In the genomic region with DNA sequence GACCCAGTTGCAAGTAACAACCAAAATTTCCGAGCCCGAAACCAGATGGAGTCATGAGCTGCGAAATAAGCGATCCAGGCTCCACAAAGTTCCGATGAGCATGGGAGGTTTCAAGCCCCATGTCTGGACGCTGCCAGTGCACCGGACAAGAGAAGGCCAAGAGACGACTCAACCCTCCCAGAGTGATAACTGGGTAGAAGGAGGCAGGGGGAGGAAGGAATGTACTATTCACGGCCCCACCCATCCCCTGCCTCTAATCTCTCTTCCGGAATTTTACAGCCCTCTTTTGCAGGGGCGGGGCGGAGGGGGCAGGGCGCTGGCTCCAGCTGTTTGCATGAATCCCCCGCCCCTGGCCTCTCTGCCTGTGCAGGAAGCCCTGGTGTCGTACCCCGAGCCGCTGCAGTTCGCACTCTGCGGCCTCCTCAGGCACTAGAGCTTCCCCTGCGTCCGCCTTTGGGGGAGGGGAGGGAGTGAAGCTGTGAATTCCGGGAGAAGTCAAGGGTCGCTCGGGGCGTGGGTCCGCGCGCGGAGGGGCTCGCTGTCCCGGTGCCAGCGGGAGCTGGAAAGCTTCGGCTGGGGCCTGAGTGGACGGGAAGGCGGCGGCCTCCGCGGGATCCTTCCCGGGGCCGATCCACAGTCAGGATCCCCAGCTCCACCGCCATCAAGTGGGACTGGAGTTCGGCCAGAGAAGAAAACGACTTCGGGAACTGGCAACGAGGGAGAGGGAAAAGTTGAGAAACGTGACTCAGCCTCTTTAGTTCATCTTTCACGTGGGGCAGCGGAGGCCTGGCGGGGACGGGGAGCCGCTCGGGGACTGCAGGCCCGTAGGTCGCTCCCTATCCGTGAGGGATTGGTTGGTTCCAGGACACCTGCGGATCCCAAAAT, we compare ENCODE assay signal across 1 cellular context.
TF ChIP-seq lines count a peak whose summit lies in the region.

No MANE protein-coding gene starts in this region.

TF ChIP-seq in HEK293, 187 proteins besides CTCF, POLR2A, EP300 and RAD21 (continued from another document and continues in another):
- TF ChIP-seq, protein P1, sequence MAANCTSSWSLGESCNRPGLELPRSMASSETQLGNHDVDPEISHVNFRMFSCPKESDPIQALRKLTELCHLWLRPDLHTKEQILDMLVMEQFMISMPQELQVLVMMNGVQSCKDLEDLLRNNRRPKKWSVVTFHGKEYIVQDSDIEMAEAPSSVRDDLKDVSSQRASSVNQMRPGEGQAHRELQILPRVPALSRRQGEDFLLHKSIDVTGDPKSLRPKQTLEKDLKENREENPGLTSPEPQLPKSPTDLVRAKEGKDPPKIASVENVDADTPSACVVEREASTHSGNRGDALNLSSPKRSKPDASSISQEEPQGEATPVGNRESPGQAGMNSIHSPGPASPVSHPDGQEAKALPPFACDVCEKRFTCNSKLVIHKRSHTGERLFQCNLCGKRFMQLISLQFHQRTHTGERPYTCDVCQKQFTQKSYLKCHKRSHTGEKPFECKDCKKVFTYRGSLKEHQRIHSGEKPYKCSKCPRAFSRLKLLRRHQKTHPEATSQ (tag by site-specific recombination; IDR thresholded peaks at IDR 0.05), result no peak; the same call in 1 of the 2 replicates
- no peak for TF ChIP-seq ZNF10 (tag by site-specific recombination; IDR thresholded peaks at IDR 0.05)
- TF ChIP-seq MEIS1 (CRISPR knock-in tag; IDR thresholded peaks at IDR 0.05; ENCODE audit: borderline replicate concordance), result no peak
- peak; percentile 98 for TF ChIP-seq KLF1 (tag by site-specific recombination; IDR thresholded peaks at IDR 0.05)
- no peak for TF ChIP-seq ZNF175 (tag by site-specific recombination; IDR thresholded peaks at IDR 0.05)
- TF ChIP-seq BCL11A (tag by site-specific recombination; IDR thresholded peaks at IDR 0.05; ENCODE audit: low read depth), result peak; percentile 69; the same call in 1 of the 2 replicates
- TF ChIP-seq KLF7 (tag by site-specific recombination; IDR thresholded peaks at IDR 0.05; ENCODE audit: borderline replicate concordance), result peak; percentile 97
- TF ChIP-seq ZNF473 (tag by site-specific recombination; IDR thresholded peaks at IDR 0.05), result no peak
- TF ChIP-seq, protein P2, sequence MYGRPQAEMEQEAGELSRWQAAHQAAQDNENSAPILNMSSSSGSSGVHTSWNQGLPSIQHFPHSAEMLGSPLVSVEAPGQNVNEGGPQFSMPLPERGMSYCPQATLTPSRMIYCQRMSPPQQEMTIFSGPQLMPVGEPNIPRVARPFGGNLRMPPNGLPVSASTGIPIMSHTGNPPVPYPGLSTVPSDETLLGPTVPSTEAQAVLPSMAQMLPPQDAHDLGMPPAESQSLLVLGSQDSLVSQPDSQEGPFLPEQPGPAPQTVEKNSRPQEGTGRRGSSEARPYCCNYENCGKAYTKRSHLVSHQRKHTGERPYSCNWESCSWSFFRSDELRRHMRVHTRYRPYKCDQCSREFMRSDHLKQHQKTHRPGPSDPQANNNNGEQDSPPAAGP (tag by site-specific recombination; IDR thresholded peaks at IDR 0.05), result peak; percentile 87
- no peak for TF ChIP-seq GLI2 (tag by site-specific recombination; IDR thresholded peaks at IDR 0.05; ENCODE audit: borderline replicate concordance, low read depth)
- TF ChIP-seq, protein P3, sequence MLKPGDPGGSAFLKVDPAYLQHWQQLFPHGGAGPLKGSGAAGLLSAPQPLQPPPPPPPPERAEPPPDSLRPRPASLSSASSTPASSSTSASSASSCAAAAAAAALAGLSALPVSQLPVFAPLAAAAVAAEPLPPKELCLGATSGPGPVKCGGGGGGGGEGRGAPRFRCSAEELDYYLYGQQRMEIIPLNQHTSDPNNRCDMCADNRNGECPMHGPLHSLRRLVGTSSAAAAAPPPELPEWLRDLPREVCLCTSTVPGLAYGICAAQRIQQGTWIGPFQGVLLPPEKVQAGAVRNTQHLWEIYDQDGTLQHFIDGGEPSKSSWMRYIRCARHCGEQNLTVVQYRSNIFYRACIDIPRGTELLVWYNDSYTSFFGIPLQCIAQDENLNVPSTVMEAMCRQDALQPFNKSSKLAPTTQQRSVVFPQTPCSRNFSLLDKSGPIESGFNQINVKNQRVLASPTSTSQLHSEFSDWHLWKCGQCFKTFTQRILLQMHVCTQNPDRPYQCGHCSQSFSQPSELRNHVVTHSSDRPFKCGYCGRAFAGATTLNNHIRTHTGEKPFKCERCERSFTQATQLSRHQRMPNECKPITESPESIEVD (tag by site-specific recombination; IDR thresholded peaks at IDR 0.05), result peak; percentile 19; the same call in 1 of the 2 replicates
- TF ChIP-seq, protein P4, sequence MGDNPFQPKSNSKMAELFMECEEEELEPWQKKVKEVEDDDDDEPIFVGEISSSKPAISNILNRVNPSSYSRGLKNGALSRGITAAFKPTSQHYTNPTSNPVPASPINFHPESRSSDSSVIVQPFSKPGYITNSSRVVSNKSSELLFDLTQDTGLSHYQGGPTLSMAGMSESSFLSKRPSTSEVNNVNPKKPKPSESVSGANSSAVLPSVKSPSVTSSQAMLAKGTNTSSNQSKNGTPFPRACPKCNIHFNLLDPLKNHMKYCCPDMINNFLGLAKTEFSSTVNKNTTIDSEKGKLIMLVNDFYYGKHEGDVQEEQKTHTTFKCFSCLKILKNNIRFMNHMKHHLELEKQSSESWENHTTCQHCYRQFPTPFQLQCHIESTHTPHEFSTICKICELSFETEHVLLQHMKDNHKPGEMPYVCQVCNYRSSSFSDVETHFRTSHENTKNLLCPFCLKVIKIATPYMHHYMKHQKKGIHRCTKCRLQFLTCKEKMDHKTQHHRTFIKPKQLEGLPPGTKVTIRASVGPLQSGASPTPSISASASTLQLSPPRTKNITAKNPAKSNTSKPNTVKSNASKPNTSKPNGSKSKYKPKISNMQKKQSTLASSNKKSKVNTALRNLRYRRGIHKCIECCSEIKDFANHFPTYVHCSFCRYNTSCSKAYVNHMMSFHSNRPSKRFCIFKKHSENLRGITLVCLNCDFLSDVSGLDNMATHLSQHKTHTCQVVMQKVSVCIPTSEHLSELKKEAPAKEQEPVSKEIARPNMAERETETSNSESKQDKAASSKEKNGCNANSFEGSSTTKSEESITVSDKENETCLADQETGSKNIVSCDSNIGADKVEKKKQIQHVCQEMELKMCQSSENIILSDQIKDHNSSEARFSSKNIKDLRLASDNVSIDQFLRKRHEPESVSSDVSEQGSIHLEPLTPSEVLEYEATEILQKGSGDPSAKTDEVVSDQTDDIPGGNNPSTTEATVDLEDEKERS (tag by site-specific recombination; IDR thresholded peaks at IDR 0.05), result no peak
- TF ChIP-seq ZNF596 (tag by site-specific recombination; IDR thresholded peaks at IDR 0.05), result peak; percentile 37; the same call in 1 of the 2 replicates
- 0 out of 2 replicates have a peak, but pooled peaks have one; percentile 30 for TF ChIP-seq ZNF184 (tag by site-specific recombination; IDR thresholded peaks at IDR 0.05)
- TF ChIP-seq, protein P5, sequence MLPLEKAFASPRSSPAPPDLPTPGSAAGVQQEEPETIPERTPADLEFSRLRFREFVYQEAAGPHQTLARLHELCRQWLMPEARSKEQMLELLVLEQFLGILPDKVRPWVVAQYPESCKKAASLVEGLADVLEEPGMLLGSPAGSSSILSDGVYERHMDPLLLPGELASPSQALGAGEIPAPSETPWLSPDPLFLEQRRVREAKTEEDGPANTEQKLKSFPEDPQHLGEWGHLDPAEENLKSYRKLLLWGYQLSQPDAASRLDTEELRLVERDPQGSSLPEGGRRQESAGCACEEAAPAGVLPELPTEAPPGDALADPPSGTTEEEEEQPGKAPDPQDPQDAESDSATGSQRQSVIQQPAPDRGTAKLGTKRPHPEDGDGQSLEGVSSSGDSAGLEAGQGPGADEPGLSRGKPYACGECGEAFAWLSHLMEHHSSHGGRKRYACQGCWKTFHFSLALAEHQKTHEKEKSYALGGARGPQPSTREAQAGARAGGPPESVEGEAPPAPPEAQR (tag by site-specific recombination; IDR thresholded peaks at IDR 0.05), result no peak
- TF ChIP-seq ZNF600 (tag by site-specific recombination; IDR thresholded peaks at IDR 0.05), result peak; percentile 91
- TF ChIP-seq, protein P6, sequence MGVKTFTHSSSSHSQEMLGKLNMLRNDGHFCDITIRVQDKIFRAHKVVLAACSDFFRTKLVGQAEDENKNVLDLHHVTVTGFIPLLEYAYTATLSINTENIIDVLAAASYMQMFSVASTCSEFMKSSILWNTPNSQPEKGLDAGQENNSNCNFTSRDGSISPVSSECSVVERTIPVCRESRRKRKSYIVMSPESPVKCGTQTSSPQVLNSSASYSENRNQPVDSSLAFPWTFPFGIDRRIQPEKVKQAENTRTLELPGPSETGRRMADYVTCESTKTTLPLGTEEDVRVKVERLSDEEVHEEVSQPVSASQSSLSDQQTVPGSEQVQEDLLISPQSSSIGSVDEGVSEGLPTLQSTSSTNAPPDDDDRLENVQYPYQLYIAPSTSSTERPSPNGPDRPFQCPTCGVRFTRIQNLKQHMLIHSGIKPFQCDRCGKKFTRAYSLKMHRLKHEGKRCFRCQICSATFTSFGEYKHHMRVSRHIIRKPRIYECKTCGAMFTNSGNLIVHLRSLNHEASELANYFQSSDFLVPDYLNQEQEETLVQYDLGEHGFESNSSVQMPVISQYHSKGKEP (tag by site-specific recombination; IDR thresholded peaks at IDR 0.05), result peak; percentile 95
- peak; percentile 84 for TF ChIP-seq ZNF2 (tag by site-specific recombination; IDR thresholded peaks at IDR 0.05)
- peak; percentile 99 for TF ChIP-seq ZBTB17 (tag by site-specific recombination; IDR thresholded peaks at IDR 0.05)
- no peak for TF ChIP-seq ZNF354C (tag by site-specific recombination; IDR thresholded peaks at IDR 0.05; ENCODE audit: borderline replicate concordance, low read depth)
- no peak; the same call in 1 of the 2 replicates for TF ChIP-seq ZNF707 (tag by site-specific recombination; IDR thresholded peaks at IDR 0.05)
- TF ChIP-seq, protein P7, sequence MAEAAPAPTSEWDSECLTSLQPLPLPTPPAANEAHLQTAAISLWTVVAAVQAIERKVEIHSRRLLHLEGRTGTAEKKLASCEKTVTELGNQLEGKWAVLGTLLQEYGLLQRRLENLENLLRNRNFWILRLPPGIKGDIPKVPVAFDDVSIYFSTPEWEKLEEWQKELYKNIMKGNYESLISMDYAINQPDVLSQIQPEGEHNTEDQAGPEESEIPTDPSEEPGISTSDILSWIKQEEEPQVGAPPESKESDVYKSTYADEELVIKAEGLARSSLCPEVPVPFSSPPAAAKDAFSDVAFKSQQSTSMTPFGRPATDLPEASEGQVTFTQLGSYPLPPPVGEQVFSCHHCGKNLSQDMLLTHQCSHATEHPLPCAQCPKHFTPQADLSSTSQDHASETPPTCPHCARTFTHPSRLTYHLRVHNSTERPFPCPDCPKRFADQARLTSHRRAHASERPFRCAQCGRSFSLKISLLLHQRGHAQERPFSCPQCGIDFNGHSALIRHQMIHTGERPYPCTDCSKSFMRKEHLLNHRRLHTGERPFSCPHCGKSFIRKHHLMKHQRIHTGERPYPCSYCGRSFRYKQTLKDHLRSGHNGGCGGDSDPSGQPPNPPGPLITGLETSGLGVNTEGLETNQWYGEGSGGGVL (tag by site-specific recombination; IDR thresholded peaks at IDR 0.05), result peak; percentile 87
- TF ChIP-seq, protein P8, sequence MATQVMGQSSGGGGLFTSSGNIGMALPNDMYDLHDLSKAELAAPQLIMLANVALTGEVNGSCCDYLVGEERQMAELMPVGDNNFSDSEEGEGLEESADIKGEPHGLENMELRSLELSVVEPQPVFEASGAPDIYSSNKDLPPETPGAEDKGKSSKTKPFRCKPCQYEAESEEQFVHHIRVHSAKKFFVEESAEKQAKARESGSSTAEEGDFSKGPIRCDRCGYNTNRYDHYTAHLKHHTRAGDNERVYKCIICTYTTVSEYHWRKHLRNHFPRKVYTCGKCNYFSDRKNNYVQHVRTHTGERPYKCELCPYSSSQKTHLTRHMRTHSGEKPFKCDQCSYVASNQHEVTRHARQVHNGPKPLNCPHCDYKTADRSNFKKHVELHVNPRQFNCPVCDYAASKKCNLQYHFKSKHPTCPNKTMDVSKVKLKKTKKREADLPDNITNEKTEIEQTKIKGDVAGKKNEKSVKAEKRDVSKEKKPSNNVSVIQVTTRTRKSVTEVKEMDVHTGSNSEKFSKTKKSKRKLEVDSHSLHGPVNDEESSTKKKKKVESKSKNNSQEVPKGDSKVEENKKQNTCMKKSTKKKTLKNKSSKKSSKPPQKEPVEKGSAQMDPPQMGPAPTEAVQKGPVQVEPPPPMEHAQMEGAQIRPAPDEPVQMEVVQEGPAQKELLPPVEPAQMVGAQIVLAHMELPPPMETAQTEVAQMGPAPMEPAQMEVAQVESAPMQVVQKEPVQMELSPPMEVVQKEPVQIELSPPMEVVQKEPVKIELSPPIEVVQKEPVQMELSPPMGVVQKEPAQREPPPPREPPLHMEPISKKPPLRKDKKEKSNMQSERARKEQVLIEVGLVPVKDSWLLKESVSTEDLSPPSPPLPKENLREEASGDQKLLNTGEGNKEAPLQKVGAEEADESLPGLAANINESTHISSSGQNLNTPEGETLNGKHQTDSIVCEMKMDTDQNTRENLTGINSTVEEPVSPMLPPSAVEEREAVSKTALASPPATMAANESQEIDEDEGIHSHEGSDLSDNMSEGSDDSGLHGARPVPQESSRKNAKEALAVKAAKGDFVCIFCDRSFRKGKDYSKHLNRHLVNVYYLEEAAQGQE (tag by site-specific recombination; IDR thresholded peaks at IDR 0.05), result no peak
- TF ChIP-seq, protein P9, sequence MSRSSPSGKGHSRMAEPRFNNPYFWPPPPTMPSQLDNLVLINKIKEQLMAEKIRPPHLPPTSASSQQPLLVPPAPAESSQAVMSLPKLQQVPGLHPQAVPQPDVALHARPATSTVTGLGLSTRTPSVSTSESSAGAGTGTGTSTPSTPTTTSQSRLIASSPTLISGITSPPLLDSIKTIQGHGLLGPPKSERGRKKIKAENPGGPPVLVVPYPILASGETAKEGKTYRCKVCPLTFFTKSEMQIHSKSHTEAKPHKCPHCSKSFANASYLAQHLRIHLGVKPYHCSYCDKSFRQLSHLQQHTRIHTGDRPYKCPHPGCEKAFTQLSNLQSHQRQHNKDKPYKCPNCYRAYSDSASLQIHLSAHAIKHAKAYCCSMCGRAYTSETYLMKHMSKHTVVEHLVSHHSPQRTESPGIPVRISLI (tag by site-specific recombination; IDR thresholded peaks at IDR 0.05), result no peak
- TF ChIP-seq, protein P10, sequence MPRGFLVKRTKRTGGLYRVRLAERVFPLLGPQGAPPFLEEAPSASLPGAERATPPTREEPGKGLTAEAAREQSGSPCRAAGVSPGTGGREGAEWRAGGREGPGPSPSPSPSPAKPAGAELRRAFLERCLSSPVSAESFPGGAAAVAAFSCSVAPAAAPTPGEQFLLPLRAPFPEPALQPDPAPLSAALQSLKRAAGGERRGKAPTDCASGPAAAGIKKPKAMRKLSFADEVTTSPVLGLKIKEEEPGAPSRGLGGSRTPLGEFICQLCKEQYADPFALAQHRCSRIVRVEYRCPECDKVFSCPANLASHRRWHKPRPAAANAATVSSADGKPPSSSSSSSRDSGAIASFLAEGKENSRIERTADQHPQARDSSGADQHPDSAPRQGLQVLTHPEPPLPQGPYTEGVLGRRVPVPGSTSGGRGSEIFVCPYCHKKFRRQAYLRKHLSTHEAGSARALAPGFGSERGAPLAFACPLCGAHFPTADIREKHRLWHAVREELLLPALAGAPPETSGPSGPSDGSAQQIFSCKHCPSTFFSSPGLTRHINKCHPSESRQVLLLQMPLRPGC (tag by site-specific recombination; IDR thresholded peaks at IDR 0.05), result peak; percentile 84
- TF ChIP-seq, protein P11, sequence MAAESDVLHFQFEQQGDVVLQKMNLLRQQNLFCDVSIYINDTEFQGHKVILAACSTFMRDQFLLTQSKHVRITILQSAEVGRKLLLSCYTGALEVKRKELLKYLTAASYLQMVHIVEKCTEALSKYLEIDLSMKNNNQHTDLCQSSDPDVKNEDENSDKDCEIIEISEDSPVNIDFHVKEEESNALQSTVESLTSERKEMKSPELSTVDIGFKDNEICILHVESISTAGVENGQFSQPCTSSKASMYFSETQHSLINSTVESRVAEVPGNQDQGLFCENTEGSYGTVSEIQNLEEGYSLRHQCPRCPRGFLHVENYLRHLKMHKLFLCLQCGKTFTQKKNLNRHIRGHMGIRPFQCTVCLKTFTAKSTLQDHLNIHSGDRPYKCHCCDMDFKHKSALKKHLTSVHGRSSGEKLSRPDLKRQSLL (tag by site-specific recombination; IDR thresholded peaks at IDR 0.05), result peak; percentile 81
